Comparison of ENCODE assay signal across 1 cellular context in the genomic region with DNA sequence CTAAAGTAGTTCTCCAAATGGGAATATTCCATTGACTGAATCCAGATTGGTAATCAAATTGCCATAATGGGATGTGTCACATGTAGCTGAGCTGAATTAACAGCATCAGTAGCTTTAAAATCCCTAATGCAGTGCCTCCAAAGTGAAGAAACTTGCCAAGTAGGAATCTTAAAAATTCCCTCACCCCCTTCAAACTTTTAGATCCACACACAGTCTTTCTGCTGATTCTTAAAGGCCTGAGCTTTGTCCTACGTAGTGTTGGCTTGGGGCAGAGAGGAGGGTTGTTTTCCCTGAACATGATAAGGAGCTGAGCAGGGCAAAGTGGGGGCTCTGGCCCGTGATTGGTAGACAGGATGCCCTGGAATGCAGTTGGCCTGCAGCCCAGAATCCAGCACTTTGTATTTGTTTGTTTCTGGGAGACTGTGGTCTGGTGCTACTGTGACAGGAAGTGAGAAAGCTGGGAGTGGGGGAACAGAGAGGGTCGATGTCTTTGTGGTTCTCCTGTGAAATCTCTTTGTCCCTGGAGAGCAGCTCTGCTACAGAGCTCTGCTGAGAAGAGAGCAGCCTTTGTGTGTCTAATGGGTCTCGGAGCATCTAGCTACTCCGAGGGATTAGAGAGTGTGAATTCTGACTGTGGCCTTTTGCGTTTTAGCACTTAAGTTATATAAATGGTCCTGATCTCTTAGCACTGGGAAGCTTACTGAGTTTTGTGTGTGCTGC.
A peak's percentile ranks its signal among the peaks of the same experiment; 100 is the strongest.
TF ChIP-seq lines count a peak whose summit lies in the region.

No MANE protein-coding gene starts in this region.

TF ChIP-seq in HepG2, 621 proteins besides CTCF, POLR2A, EP300 and RAD21 (continued from another document and continues in another):
- TF ChIP-seq, protein P1, sequence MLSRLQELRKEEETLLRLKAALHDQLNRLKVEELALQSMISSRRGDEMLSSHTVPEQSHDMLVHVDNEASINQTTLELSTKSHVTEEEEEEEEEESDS (CRISPR knock-in tag; IDR thresholded peaks at IDR 0.05; ENCODE audit: borderline replicate concordance): 0 out of 2 replicates have a peak, but pooled peaks have one; percentile 15
- TF ChIP-seq GABPB1 (CRISPR knock-in tag; IDR thresholded peaks at IDR 0.05) (peak; percentile 66), ZNF264 (CRISPR knock-in tag; IDR thresholded peaks at IDR 0.05) (no peak), ZNF274 (CRISPR knock-in tag; IDR thresholded peaks at IDR 0.05) (no peak), TEAD3 (CRISPR knock-in tag; optimal IDR thresholded peaks at IDR 0.05; ENCODE audit: borderline replicate concordance) (peak; percentile 100), NFE2L1 (CRISPR knock-in tag; IDR thresholded peaks at IDR 0.05; ENCODE audit: borderline replicate concordance) (no peak), ZNF749 (CRISPR knock-in tag; IDR thresholded peaks at IDR 0.05; ENCODE audit: borderline replicate concordance) (no peak), ZNF773 (CRISPR knock-in tag; IDR thresholded peaks at IDR 0.05; ENCODE audit: borderline replicate concordance) (no peak), MED13 (CRISPR knock-in tag; IDR thresholded peaks at IDR 0.05) (no peak), ZFP82 (CRISPR knock-in tag; IDR thresholded peaks at IDR 0.05; ENCODE audit: borderline replicate concordance) (no peak), ZNF678 (CRISPR knock-in tag; IDR thresholded peaks at IDR 0.05) (no peak), ZNF510 (CRISPR knock-in tag; IDR thresholded peaks at IDR 0.05; ENCODE audit: low read depth) (no peak), SNAI1 (CRISPR knock-in tag; IDR thresholded peaks at IDR 0.05; ENCODE audit: borderline replicate concordance) (no peak), FOSL1 (CRISPR knock-in tag; IDR thresholded peaks at IDR 0.05; ENCODE audit: borderline replicate concordance) (no peak), ZNF768 (CRISPR knock-in tag; IDR thresholded peaks at IDR 0.05) (peak; percentile 52; the same call in 1 of the 2 replicates), TSC22D2 (CRISPR knock-in tag; IDR thresholded peaks at IDR 0.05; ENCODE audit: borderline replicate concordance) (no peak), AGO1 (IDR thresholded peaks at IDR 0.05; ENCODE audit: low read depth, low read length, poor library complexity, severe bottlenecking) (no peak), ZNF282 (IDR thresholded peaks at IDR 0.05; ENCODE audit: partially characterized antibody) (no peak), SAFB2 (CRISPR knock-in tag; IDR thresholded peaks at IDR 0.05; ENCODE audit: borderline replicate concordance, low read depth) (no peak; the same call in 1 of the 2 replicates), SNRNP70 (IDR thresholded peaks at IDR 0.05; ENCODE audit: low read depth, low read length) (no peak), MATR3 (CRISPR knock-in tag; IDR thresholded peaks at IDR 0.05) (no peak), SIX1 (CRISPR knock-in tag; IDR thresholded peaks at IDR 0.05; ENCODE audit: borderline replicate concordance) (no peak), ZNF17 (CRISPR knock-in tag; IDR thresholded peaks at IDR 0.05) (no peak), RCOR2 (CRISPR knock-in tag; IDR thresholded peaks at IDR 0.05) (peak; percentile 73)
- TF ChIP-seq, protein P2, sequence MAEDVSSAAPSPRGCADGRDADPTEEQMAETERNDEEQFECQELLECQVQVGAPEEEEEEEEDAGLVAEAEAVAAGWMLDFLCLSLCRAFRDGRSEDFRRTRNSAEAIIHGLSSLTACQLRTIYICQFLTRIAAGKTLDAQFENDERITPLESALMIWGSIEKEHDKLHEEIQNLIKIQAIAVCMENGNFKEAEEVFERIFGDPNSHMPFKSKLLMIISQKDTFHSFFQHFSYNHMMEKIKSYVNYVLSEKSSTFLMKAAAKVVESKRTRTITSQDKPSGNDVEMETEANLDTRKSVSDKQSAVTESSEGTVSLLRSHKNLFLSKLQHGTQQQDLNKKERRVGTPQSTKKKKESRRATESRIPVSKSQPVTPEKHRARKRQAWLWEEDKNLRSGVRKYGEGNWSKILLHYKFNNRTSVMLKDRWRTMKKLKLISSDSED (CRISPR knock-in tag; IDR thresholded peaks at IDR 0.05): no peak
- TF ChIP-seq, protein P3, sequence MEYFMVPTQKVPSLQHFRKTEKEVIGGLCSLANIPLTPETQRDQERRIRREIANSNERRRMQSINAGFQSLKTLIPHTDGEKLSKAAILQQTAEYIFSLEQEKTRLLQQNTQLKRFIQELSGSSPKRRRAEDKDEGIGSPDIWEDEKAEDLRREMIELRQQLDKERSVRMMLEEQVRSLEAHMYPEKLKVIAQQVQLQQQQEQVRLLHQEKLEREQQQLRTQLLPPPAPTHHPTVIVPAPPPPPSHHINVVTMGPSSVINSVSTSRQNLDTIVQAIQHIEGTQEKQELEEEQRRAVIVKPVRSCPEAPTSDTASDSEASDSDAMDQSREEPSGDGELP (IDR thresholded peaks at IDR 0.05; ENCODE audit: borderline replicate concordance, low read depth): peak; percentile 61; the same call in 1 of the 2 replicates
- TF ChIP-seq, protein P4, sequence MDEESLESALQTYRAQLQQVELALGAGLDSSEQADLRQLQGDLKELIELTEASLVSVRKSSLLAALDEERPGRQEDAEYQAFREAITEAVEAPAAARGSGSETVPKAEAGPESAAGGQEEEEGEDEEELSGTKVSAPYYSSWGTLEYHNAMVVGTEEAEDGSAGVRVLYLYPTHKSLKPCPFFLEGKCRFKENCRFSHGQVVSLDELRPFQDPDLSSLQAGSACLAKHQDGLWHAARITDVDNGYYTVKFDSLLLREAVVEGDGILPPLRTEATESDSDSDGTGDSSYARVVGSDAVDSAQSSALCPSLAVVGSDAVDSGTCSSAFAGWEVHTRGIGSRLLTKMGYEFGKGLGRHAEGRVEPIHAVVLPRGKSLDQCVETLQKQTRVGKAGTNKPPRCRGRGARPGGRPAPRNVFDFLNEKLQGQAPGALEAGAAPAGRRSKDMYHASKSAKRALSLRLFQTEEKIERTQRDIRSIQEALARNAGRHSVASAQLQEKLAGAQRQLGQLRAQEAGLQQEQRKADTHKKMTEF (CRISPR knock-in tag; IDR thresholded peaks at IDR 0.05): peak; percentile 84
- TF ChIP-seq, protein P5, sequence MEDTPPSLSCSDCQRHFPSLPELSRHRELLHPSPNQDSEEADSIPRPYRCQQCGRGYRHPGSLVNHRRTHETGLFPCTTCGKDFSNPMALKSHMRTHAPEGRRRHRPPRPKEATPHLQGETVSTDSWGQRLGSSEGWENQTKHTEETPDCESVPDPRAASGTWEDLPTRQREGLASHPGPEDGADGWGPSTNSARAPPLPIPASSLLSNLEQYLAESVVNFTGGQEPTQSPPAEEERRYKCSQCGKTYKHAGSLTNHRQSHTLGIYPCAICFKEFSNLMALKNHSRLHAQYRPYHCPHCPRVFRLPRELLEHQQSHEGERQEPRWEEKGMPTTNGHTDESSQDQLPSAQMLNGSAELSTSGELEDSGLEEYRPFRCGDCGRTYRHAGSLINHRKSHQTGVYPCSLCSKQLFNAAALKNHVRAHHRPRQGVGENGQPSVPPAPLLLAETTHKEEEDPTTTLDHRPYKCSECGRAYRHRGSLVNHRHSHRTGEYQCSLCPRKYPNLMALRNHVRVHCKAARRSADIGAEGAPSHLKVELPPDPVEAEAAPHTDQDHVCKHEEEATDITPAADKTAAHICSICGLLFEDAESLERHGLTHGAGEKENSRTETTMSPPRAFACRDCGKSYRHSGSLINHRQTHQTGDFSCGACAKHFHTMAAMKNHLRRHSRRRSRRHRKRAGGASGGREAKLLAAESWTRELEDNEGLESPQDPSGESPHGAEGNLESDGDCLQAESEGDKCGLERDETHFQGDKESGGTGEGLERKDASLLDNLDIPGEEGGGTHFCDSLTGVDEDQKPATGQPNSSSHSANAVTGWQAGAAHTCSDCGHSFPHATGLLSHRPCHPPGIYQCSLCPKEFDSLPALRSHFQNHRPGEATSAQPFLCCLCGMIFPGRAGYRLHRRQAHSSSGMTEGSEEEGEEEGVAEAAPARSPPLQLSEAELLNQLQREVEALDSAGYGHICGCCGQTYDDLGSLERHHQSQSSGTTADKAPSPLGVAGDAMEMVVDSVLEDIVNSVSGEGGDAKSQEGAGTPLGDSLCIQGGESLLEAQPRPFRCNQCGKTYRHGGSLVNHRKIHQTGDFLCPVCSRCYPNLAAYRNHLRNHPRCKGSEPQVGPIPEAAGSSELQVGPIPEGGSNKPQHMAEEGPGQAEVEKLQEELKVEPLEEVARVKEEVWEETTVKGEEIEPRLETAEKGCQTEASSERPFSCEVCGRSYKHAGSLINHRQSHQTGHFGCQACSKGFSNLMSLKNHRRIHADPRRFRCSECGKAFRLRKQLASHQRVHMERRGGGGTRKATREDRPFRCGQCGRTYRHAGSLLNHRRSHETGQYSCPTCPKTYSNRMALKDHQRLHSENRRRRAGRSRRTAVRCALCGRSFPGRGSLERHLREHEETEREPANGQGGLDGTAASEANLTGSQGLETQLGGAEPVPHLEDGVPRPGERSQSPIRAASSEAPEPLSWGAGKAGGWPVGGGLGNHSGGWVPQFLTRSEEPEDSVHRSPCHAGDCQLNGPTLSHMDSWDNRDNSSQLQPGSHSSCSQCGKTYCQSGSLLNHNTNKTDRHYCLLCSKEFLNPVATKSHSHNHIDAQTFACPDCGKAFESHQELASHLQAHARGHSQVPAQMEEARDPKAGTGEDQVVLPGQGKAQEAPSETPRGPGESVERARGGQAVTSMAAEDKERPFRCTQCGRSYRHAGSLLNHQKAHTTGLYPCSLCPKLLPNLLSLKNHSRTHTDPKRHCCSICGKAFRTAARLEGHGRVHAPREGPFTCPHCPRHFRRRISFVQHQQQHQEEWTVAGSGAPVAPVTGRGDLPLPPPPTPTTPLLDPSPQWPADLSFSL (CRISPR knock-in tag; IDR thresholded peaks at IDR 0.05): peak; percentile 67; the same call in 1 of the 2 replicates
- TF ChIP-seq, protein P6, sequence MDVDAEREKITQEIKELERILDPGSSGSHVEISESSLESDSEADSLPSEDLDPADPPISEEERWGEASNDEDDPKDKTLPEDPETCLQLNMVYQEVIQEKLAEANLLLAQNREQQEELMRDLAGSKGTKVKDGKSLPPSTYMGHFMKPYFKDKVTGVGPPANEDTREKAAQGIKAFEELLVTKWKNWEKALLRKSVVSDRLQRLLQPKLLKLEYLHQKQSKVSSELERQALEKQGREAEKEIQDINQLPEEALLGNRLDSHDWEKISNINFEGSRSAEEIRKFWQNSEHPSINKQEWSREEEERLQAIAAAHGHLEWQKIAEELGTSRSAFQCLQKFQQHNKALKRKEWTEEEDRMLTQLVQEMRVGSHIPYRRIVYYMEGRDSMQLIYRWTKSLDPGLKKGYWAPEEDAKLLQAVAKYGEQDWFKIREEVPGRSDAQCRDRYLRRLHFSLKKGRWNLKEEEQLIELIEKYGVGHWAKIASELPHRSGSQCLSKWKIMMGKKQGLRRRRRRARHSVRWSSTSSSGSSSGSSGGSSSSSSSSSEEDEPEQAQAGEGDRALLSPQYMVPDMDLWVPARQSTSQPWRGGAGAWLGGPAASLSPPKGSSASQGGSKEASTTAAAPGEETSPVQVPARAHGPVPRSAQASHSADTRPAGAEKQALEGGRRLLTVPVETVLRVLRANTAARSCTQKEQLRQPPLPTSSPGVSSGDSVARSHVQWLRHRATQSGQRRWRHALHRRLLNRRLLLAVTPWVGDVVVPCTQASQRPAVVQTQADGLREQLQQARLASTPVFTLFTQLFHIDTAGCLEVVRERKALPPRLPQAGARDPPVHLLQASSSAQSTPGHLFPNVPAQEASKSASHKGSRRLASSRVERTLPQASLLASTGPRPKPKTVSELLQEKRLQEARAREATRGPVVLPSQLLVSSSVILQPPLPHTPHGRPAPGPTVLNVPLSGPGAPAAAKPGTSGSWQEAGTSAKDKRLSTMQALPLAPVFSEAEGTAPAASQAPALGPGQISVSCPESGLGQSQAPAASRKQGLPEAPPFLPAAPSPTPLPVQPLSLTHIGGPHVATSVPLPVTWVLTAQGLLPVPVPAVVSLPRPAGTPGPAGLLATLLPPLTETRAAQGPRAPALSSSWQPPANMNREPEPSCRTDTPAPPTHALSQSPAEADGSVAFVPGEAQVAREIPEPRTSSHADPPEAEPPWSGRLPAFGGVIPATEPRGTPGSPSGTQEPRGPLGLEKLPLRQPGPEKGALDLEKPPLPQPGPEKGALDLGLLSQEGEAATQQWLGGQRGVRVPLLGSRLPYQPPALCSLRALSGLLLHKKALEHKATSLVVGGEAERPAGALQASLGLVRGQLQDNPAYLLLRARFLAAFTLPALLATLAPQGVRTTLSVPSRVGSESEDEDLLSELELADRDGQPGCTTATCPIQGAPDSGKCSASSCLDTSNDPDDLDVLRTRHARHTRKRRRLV (CRISPR knock-in tag; IDR thresholded peaks at IDR 0.05): no peak
- TF ChIP-seq, protein P7, sequence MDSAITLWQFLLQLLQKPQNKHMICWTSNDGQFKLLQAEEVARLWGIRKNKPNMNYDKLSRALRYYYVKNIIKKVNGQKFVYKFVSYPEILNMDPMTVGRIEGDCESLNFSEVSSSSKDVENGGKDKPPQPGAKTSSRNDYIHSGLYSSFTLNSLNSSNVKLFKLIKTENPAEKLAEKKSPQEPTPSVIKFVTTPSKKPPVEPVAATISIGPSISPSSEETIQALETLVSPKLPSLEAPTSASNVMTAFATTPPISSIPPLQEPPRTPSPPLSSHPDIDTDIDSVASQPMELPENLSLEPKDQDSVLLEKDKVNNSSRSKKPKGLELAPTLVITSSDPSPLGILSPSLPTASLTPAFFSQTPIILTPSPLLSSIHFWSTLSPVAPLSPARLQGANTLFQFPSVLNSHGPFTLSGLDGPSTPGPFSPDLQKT (CRISPR knock-in tag; IDR thresholded peaks at IDR 0.05; ENCODE audit: borderline replicate concordance): no peak
- TF ChIP-seq, protein P8, sequence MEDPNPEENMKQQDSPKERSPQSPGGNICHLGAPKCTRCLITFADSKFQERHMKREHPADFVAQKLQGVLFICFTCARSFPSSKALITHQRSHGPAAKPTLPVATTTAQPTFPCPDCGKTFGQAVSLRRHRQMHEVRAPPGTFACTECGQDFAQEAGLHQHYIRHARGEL (CRISPR knock-in tag; IDR thresholded peaks at IDR 0.05): no peak
- TF ChIP-seq, protein P9, sequence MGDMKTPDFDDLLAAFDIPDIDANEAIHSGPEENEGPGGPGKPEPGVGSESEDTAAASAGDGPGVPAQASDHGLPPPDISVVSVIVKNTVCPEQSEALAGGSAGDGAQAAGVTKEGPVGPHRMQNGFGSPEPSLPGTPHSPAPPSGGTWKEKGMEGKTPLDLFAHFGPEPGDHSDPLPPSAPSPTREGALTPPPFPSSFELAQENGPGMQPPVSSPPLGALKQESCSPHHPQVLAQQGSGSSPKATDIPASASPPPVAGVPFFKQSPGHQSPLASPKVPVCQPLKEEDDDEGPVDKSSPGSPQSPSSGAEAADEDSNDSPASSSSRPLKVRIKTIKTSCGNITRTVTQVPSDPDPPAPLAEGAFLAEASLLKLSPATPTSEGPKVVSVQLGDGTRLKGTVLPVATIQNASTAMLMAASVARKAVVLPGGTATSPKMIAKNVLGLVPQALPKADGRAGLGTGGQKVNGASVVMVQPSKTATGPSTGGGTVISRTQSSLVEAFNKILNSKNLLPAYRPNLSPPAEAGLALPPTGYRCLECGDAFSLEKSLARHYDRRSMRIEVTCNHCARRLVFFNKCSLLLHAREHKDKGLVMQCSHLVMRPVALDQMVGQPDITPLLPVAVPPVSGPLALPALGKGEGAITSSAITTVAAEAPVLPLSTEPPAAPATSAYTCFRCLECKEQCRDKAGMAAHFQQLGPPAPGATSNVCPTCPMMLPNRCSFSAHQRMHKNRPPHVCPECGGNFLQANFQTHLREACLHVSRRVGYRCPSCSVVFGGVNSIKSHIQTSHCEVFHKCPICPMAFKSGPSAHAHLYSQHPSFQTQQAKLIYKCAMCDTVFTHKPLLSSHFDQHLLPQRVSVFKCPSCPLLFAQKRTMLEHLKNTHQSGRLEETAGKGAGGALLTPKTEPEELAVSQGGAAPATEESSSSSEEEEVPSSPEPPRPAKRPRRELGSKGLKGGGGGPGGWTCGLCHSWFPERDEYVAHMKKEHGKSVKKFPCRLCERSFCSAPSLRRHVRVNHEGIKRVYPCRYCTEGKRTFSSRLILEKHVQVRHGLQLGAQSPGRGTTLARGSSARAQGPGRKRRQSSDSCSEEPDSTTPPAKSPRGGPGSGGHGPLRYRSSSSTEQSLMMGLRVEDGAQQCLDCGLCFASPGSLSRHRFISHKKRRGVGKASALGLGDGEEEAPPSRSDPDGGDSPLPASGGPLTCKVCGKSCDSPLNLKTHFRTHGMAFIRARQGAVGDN (CRISPR knock-in tag; IDR thresholded peaks at IDR 0.05): peak; percentile 32; the same call in 1 of the 2 replicates
